In genomic region chr19:14472202-14472961, GRCh38 we compare ENCODE assay signal across 1 cellular context.
TF ChIP-seq lines count a peak whose summit lies in the region.

No MANE protein-coding gene starts in this region.

TF ChIP-seq in K562, 482 proteins besides CTCF, POLR2A, EP300 and RAD21 (continued from another document and continues in another):
- TF ChIP-seq ARID3B (CRISPR knock-in tag; IDR thresholded peaks at IDR 0.05; ENCODE audit: borderline replicate concordance) = no peak
- no peak for TF ChIP-seq SETDB1 (IDR thresholded peaks at IDR 0.05; ENCODE audit: low read length)
- TF ChIP-seq RHOXF2B (CRISPR knock-in tag; conservative IDR thresholded peaks at IDR 0.05) = no peak
- TF ChIP-seq ZEB2 (IDR thresholded peaks at IDR 0.05) = no peak
- no peak for TF ChIP-seq ZNF197 (CRISPR knock-in tag; IDR thresholded peaks at IDR 0.05; ENCODE audit: low read depth)
- TF ChIP-seq WHSC1 (IDR thresholded peaks at IDR 0.05; ENCODE audit: low read length) = no peak
- no peak for TF ChIP-seq HMBOX1 (IDR thresholded peaks at IDR 0.05)
- TF ChIP-seq, protein P1, sequence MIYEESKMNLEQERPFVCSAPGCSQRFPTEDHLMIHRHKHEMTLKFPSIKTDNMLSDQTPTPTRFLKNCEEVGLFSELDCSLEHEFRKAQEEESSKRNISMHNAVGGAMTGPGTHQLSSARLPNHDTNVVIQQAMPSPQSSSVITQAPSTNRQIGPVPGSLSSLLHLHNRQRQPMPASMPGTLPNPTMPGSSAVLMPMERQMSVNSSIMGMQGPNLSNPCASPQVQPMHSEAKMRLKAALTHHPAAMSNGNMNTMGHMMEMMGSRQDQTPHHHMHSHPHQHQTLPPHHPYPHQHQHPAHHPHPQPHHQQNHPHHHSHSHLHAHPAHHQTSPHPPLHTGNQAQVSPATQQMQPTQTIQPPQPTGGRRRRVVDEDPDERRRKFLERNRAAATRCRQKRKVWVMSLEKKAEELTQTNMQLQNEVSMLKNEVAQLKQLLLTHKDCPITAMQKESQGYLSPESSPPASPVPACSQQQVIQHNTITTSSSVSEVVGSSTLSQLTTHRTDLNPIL (CRISPR knock-in tag; IDR thresholded peaks at IDR 0.05) = no peak
- TF ChIP-seq, protein P2, sequence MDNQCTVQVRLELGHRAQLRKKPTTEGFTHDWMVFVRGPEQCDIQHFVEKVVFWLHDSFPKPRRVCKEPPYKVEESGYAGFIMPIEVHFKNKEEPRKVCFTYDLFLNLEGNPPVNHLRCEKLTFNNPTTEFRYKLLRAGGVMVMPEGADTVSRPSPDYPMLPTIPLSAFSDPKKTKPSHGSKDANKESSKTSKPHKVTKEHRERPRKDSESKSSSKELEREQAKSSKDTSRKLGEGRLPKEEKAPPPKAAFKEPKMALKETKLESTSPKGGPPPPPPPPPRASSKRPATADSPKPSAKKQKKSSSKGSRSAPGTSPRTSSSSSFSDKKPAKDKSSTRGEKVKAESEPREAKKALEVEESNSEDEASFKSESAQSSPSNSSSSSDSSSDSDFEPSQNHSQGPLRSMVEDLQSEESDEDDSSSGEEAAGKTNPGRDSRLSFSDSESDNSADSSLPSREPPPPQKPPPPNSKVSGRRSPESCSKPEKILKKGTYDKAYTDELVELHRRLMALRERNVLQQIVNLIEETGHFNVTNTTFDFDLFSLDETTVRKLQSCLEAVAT (IDR thresholded peaks at IDR 0.05) = no peak
- TF ChIP-seq, protein P3, sequence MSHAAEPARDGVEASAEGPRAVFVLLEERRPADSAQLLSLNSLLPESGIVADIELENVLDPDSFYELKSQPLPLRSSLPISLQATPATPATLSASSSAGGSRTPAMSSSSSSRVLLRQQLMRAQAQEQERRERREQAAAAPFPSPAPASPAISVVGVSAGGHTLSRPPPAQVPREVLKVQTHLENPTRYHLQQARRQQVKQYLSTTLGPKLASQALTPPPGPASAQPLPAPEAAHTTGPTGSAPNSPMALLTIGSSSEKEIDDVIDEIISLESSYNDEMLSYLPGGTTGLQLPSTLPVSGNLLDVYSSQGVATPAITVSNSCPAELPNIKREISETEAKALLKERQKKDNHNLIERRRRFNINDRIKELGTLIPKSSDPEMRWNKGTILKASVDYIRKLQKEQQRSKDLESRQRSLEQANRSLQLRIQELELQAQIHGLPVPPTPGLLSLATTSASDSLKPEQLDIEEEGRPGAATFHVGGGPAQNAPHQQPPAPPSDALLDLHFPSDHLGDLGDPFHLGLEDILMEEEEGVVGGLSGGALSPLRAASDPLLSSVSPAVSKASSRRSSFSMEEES (CRISPR knock-in tag; IDR thresholded peaks at IDR 0.05) = 0 out of 2 replicates have a peak, but pooled peaks have one; percentile 4
- TF ChIP-seq, protein P4, sequence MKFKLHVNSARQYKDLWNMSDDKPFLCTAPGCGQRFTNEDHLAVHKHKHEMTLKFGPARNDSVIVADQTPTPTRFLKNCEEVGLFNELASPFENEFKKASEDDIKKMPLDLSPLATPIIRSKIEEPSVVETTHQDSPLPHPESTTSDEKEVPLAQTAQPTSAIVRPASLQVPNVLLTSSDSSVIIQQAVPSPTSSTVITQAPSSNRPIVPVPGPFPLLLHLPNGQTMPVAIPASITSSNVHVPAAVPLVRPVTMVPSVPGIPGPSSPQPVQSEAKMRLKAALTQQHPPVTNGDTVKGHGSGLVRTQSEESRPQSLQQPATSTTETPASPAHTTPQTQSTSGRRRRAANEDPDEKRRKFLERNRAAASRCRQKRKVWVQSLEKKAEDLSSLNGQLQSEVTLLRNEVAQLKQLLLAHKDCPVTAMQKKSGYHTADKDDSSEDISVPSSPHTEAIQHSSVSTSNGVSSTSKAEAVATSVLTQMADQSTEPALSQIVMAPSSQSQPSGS (CRISPR knock-in tag; IDR thresholded peaks at IDR 0.05) = no peak
- TF ChIP-seq CHD2 (IDR thresholded peaks at IDR 0.05; ENCODE audit: low read depth, low read length) = no peak
- no peak for TF ChIP-seq TAF7 (tag; IDR thresholded peaks at IDR 0.05)
- TF ChIP-seq RBM34 (IDR thresholded peaks at IDR 0.05; ENCODE audit: borderline replicate concordance, insufficient read depth, low read length) = no peak; the same call in 1 of the 2 replicates
- no peak for TF ChIP-seq CSDE1 (IDR thresholded peaks at IDR 0.05)
- TF ChIP-seq ZNF318 (IDR thresholded peaks at IDR 0.05; ENCODE audit: borderline replicate concordance in 1 of 2, low read depth in 1 of 2) = no peak
- no peak for TF ChIP-seq CEBPG (CRISPR knock-in tag; IDR thresholded peaks at IDR 0.05)
- no peak for TF ChIP-seq CEBPG (tag; conservative IDR thresholded peaks at IDR 0.05 in 1 of 2, IDR thresholded peaks at IDR 0.05 in 1 of 2)
- TF ChIP-seq ZKSCAN8 (CRISPR knock-in tag; IDR thresholded peaks at IDR 0.05) = no peak
- no peak for TF ChIP-seq CHD1 (IDR thresholded peaks at IDR 0.05; ENCODE audit: low read length)
- no peak for TF ChIP-seq HCFC1 (IDR thresholded peaks at IDR 0.05; ENCODE audit: low read depth, low read length)
- no peak for TF ChIP-seq ZNF274 (IDR thresholded peaks at IDR 0.05; ENCODE audit: borderline replicate concordance, low read depth, low read length)
- TF ChIP-seq MECOM (CRISPR knock-in tag; IDR thresholded peaks at IDR 0.05) = no peak
- TF ChIP-seq SP2 (IDR thresholded peaks at IDR 0.05; ENCODE audit: extremely low read depth, low read depth, low read length, poor library complexity, severe bottlenecking) = no peak
- TF ChIP-seq, protein P5, sequence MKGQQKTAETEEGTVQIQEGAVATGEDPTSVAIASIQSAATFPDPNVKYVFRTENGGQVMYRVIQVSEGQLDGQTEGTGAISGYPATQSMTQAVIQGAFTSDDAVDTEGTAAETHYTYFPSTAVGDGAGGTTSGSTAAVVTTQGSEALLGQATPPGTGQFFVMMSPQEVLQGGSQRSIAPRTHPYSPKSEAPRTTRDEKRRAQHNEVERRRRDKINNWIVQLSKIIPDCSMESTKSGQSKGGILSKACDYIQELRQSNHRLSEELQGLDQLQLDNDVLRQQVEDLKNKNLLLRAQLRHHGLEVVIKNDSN (CRISPR knock-in tag; IDR thresholded peaks at IDR 0.05) = no peak
- TF ChIP-seq ZBED1 (IDR thresholded peaks at IDR 0.05) = no peak
- TF ChIP-seq, protein P6, sequence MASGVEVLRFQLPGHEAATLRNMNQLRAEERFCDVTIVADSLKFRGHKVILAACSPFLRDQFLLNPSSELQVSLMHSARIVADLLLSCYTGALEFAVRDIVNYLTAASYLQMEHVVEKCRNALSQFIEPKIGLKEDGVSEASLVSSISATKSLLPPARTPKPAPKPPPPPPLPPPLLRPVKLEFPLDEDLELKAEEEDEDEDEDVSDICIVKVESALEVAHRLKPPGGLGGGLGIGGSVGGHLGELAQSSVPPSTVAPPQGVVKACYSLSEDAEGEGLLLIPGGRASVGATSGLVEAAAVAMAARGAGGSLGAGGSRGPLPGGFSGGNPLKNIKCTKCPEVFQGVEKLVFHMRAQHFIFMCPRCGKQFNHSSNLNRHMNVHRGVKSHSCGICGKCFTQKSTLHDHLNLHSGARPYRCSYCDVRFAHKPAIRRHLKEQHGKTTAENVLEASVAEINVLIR (CRISPR knock-in tag; IDR thresholded peaks at IDR 0.05) = no peak
- no peak for TF ChIP-seq ARNT (IDR thresholded peaks at IDR 0.05)
- no peak for TF ChIP-seq HDAC6 (IDR thresholded peaks at IDR 0.05; ENCODE audit: low read depth, low read length)
- no peak for TF ChIP-seq ZNF778 (CRISPR knock-in tag; IDR thresholded peaks at IDR 0.05)
- TF ChIP-seq THAP7 (CRISPR knock-in tag; IDR thresholded peaks at IDR 0.05) = no peak
- no peak for TF ChIP-seq SRSF9 (IDR thresholded peaks at IDR 0.05; ENCODE audit: borderline replicate concordance, low read depth, low read length)
- TF ChIP-seq, protein P7, sequence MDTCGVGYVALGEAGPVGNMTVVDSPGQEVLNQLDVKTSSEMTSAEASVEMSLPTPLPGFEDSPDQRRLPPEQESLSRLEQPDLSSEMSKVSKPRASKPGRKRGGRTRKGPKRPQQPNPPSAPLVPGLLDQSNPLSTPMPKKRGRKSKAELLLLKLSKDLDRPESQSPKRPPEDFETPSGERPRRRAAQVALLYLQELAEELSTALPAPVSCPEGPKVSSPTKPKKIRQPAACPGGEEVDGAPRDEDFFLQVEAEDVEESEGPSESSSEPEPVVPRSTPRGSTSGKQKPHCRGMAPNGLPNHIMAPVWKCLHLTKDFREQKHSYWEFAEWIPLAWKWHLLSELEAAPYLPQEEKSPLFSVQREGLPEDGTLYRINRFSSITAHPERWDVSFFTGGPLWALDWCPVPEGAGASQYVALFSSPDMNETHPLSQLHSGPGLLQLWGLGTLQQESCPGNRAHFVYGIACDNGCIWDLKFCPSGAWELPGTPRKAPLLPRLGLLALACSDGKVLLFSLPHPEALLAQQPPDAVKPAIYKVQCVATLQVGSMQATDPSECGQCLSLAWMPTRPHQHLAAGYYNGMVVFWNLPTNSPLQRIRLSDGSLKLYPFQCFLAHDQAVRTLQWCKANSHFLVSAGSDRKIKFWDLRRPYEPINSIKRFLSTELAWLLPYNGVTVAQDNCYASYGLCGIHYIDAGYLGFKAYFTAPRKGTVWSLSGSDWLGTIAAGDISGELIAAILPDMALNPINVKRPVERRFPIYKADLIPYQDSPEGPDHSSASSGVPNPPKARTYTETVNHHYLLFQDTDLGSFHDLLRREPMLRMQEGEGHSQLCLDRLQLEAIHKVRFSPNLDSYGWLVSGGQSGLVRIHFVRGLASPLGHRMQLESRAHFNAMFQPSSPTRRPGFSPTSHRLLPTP (IDR thresholded peaks at IDR 0.05; ENCODE audit: borderline replicate concordance, extremely low read depth, insufficient read length) = no peak
